14 cellular contexts compared by ENCODE assay signal in the genomic region with DNA sequence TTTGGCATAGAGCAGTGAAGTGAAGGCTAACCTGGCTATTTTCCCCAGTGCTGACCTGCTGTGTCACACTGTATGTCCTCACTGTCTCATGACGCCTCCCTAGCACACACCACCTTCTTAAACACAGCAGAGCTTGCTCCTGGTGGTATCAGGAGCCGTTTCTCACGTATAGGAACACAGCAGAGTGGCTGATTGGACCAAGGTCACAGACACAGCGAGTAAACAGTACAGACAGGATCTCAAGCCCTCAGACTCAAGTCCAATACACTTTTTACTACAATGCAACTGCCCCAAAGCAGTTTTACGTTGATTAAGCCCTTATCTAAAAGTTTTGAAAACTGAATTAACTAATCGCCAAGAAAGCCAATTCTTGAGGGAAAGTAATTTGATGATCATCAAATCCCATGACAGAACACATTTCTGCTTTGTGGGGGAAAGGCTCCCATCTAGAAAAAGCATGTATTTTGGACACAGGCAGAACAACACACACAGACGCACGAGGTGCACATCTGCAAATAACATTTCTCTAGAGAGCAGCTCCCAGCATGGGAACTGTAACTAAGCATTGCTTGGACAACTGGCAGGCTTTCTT. TPM values are rescaled to one million over a fixed set of nuclear protein-coding genes. Genes with fewer than 3 reads are reported as not detected.
A peak's percentile ranks its signal among the peaks of the same experiment; 100 is the strongest.
DNase-seq lines count a peak whose midpoint lies in the region; ATAC-seq, FAIRE-seq and TF ChIP-seq lines count a peak whose summit lies in the region.
"Had no signal": no experiment of that assay in that cellular context is flagged by ENCODE, and none has a peak within 500 bp of the region (broad histone marks: within the 10 kb centered on the region; RNA-seq: fewer than 3 reads in every experiment).

No MANE protein-coding gene starts in this region.

- no TSS peak for BruUV-seq in GM12878 (replicated peaks; lab: Mats Ljungman, UMichigan)

- H3K27me3 ChIP-seq in GM12878 (replicated peaks in 1 of 2; ENCODE audit: control insufficient read depth in 2 of 2, insufficient read depth in 2 of 2, low read length in 1 of 2) (no peaks in the 10 kb centered on the region), right cardiac atrium (ENCODE audit: control insufficient read depth, insufficient read depth) (no peaks in the 10 kb centered on the region), small intestine (ENCODE audit: control insufficient read depth in 2 of 2, insufficient read depth in 2 of 2, low read length in 2 of 2) (no peaks in the 10 kb centered on the region), upper lobe of right lung (no peaks in the 10 kb centered on the region)

- CTCF ChIA-PET in HEK293 (lab: Yijun Ruan, JAX) = interaction anchor here (0.6 to 1.3 kb wide), 3 partner anchors 9 to 840 kb away, joined by 3 to 4 read pairs (median 4); no protein-coding TSS in a partner anchor
- CTCF ChIA-PET in GM12878 (lab: Yijun Ruan, JAX) = interaction anchor here (1.0 to 1.9 kb wide), 4 partner anchors 10 to 32 kb away, joined by 3 to 5 read pairs (median 4); no protein-coding TSS in a partner anchor

- in situ Hi-C loops in GM12878 (cut with MboI) = no loop called here

- H2AFZ ChIP-seq in GM12878 (ENCODE audit: control insufficient read depth, low read depth, low read length) = no peak overlapping the region

- FAIRE-seq in GM12878 (lab: Jason Lieb, UNC) = no peak
- no peak for FAIRE-seq in small intestine (lab: Jason Lieb, UNC)

- WGBS in GM12878 (ENCODE audit: insufficient coverage, insufficient replicate concordance, low lambda C conversion rate, missing lambda C conversion rate) = 77% methylated on average over 8 of the region's 8 CpGs
- WGBS in right cardiac atrium = 24% methylated on average over 8 of the region's 8 CpGs
- 24 to 46% (median 32%) methylated on average over 8 of the region's 8 CpGs for WGBS in small intestine, 3 donors

- H3K4me2 ChIP-seq in GM12878 (ENCODE audit: control insufficient read depth, insufficient read depth) = peak overlapping the region; percentile 38

- DNase-seq in GM12878 (ENCODE audit: low read depth, low spot score) = no peak
- DNase-seq in right cardiac atrium = no peak
- DNase-seq in small intestine = peak; percentile 39
- DNase-seq in ureter (ENCODE audit: low spot score) = no peak
- DNase-seq in upper lobe of right lung = no peak
- no peak for DNase-seq in stimulated activated CD8-positive, alpha-beta memory T cell treated with anti-CD3 and anti-CD28 coated beads, Interleukin-4, amount 100 ng/mL, for 48 hours
- DNase-seq: activated CD4-positive, alpha-beta T cell treated with anti-CD3 and anti-CD28 coated beads, Interleukin-2, amount 10 ng/mL, durations not matched to agents 7 days and 5 days; CD4-positive, alpha-beta memory T cell; NCI-H2171 treated with DMSO at 0.1 percent for 48 hours; stimulated activated CD4-positive, alpha-beta T cell treated with anti-CD3 and anti-CD28 coated beads, Interleukin-4, amount 100 ng/mL, for 4 hours; stimulated activated naive CD8-positive, alpha-beta T cell treated with anti-CD3 and anti-CD28 coated beads, Interleukin-15, amount 100 ng/mL, for 72 hours; T-helper 1 cell had no signal

- H3K4me1 ChIP-seq in HEK293 (ENCODE audit: control insufficient read depth, insufficient read depth, low read length) (peaks cover 12% of the 10 kb centered on the region), GM12878 (ENCODE audit: control insufficient read depth, insufficient read depth, low read length) (peaks cover 47% of the 10 kb centered on the region), right cardiac atrium (ENCODE audit: control insufficient read depth, insufficient read depth, low read length) (peaks cover 27% of the 10 kb centered on the region), small intestine (ENCODE audit: control insufficient read depth in 2 of 2, insufficient read depth in 1 of 2, low read depth in 1 of 2, low read length in 1 of 2) (peaks cover 6 to 10% of the 10 kb centered on the region in 2 donors), upper lobe of right lung (peaks cover 32% of the 10 kb centered on the region)

- H3K9ac ChIP-seq in GM12878 (ENCODE audit: control insufficient read depth, insufficient read depth, low read length) = peak overlapping the region; percentile 31; the same call in 1 of the 2 replicates

- intact Hi-C loops in GM12878 (cut with micrococcal nuclease; ENCODE audit: unreplicated experiment) = no loop called here
- intact Hi-C loops in right cardiac atrium (cut with DNase I) = no loop called here
- intact Hi-C loops in upper lobe of right lung (cut with DNase I) = no loop called here

- no peak overlapping the region for H3K27ac ChIP-seq in HEK293 (ENCODE audit: extremely low read depth, low read depth, low read length)
- H3K27ac ChIP-seq in GM12878 (ENCODE audit: control insufficient read depth, insufficient read depth) = peak overlapping the region; percentile 28; the same call in 1 of the 2 replicates
- H3K27ac ChIP-seq in right cardiac atrium (ENCODE audit: low read length) = peak overlapping the region; percentile 95
- H3K27ac ChIP-seq in small intestine (ENCODE audit: low read depth in 1 of 2, low read length in 1 of 2) = peak overlapping the region in 1 of 2 donors; percentile 36
- no peak overlapping the region for H3K27ac ChIP-seq in upper lobe of right lung

- no peak for TF ChIP-seq EP300 in GM12878 (IDR thresholded peaks at IDR 0.05; ENCODE audit: borderline replicate concordance in 1 of 2, control insufficient read depth in 1 of 2, low read depth in 2 of 2, low read length in 2 of 2)

- POLR2A ChIA-PET in HEK293 (lab: Yijun Ruan, JAX) (interaction anchor here (1.1 to 1.4 kb wide), 3 partner anchors 12 to 15 kb away, joined by 3 to 7 read pairs (median 7); a partner anchor contains a TSS), GM12878 (lab: Charles Lee) (interaction anchor here (1.2 to 3.1 kb wide), 3 partner anchors 10 to 19 kb away, joined by 3 to 13 read pairs (median 9); no protein-coding TSS in a partner anchor)

- RAD21 ChIA-PET in GM12878 (lab: Charles Lee; ENCODE audit: unreplicated experiment) = interaction anchor here (0.7 to 2.0 kb wide), 4 partner anchors 10 to 35 kb away, joined by 3 to 5 read pairs (median 4); no protein-coding TSS in a partner anchor

- no peak for TF ChIP-seq POLR2A in GM12878 (IDR thresholded peaks at IDR 0.05; ENCODE audit: low read depth, low read length)

- peaks cover 97% of the 10 kb centered on the region for H3K79me2 ChIP-seq in GM12878 (ENCODE audit: control insufficient read depth, insufficient read depth, low read length)

- peaks cover 31% of the 10 kb centered on the region for H4K20me1 ChIP-seq in GM12878 (ENCODE audit: control insufficient read depth, insufficient read depth)

- H3K4me3 ChIP-seq in HEK293 (ENCODE audit: low read depth, low read length) (no peak overlapping the region), GM12878 (no peak overlapping the region), right cardiac atrium (ENCODE audit: low read length) (no peak overlapping the region), small intestine (ENCODE audit: low read depth in 1 of 2, low read length in 2 of 2) (no peak overlapping the region), upper lobe of right lung (no peak overlapping the region)

- ATAC-seq in GM12878 (peak; percentile 25; the same call in 2 of the 3 replicates), right cardiac atrium (peak; percentile 64 to 70), upper lobe of right lung (no peak), GM18870 (IDR thresholded peaks at IDR 0.05; ENCODE audit: unreplicated experiment) (no peak)
- ATAC-seq: stimulated activated naive CD8-positive, alpha-beta T cell treated with anti-CD3 and anti-CD28 coated beads, Interleukin-15, amount 100 ng/mL, for 72 hours had no signal

- H3K36me3 ChIP-seq in HEK293 (ENCODE audit: control insufficient read depth in 2 of 2, insufficient read depth in 1 of 2, low read length in 2 of 2) (no peaks in the 10 kb centered on the region), GM12878 (ENCODE audit: control insufficient read depth in 2 of 2, insufficient read depth in 2 of 2, low read length in 1 of 2) (peaks cover 16 to 31% of the 10 kb centered on the region in 2 experiments), small intestine (ENCODE audit: control insufficient read depth in 2 of 2, insufficient read depth in 2 of 2, low read length in 2 of 2) (no peaks in the 10 kb centered on the region), upper lobe of right lung (no peaks in the 10 kb centered on the region)

- SMC1A ChIA-PET in GM12878 (lab: Charles Lee; ENCODE audit: uncharacterized antibody, unreplicated experiment) = interaction anchor here (0.9 to 2.4 kb wide), 8 partner anchors 10 to 259 kb away, joined by 3 to 20 read pairs (median 5); a partner anchor contains a TSS

- TF ChIP-seq CTCF in HEK293 (tag by site-specific recombination; IDR thresholded peaks at IDR 0.05) (no peak), GM12878 (IDR thresholded peaks at IDR 0.05 in 2 of 3, conservative IDR thresholded peaks at IDR 0.05 in 1 of 3; ENCODE audit: control insufficient read depth in 2 of 3, extremely low read depth in 1 of 3, insufficient read depth in 1 of 3, low read depth in 3 of 3, low read length in 3 of 3) (no peak), upper lobe of right lung (IDR thresholded peaks at IDR 0.05) (no peak)

- H3K9me3 ChIP-seq in HEK293 (ENCODE audit: control insufficient read depth, insufficient read depth, low read depth, low read length) (no peaks in the 10 kb centered on the region), GM12878 (replicated peaks; ENCODE audit: control insufficient read depth, insufficient read depth, low read length) (no peaks in the 10 kb centered on the region), right cardiac atrium (ENCODE audit: control insufficient read depth, low read length) (no peaks in the 10 kb centered on the region), small intestine (ENCODE audit: control insufficient read depth, low read depth) (no peaks in the 10 kb centered on the region), upper lobe of right lung (no peaks in the 10 kb centered on the region)

- no peak for TF ChIP-seq RAD21 in GM12878 (IDR thresholded peaks at IDR 0.05; ENCODE audit: insufficient read depth, low read depth, low read length)

RNA-seq across cellular contexts. Expression of a gene that starts 15.2 kb away (rescaled TPM):
- 627 and 659 TPM in 2 replicates for total RNA-seq in GM12878 (2013; cell fraction: nucleolus; rRNA removed)
- total RNA-seq in GM12878 (2014; rRNA removed) = 47.7 and 55.1 TPM in 2 replicates
- 45.4 and 48.3 TPM in 2 replicates for total RNA-seq in GM12878 (2014; rRNA removed; fragmentation: Illumina TruSeq; extraction: Trizol)
- total RNA-seq in GM12878 (2021) = 181 and 199 TPM in 2 replicates
- 127 TPM for polyA plus RNA-seq in GM12878 (2011; ENCODE audit: low read depth)
- 71.1 and 75.0 TPM in 2 replicates for polyA plus RNA-seq in GM12878 (2011; rRNA removed)
- 82.6 and 128 TPM in 2 replicates for polyA plus RNA-seq in GM12878 (2011; cell fraction: cytosol; rRNA removed)
- 239 and 261 TPM in 2 replicates for polyA plus RNA-seq in GM12878 (2011; cell fraction: nucleus; rRNA removed)
- polyA plus RNA-seq in GM12878 (2012) = 118 and 141 TPM in 2 replicates
- polyA plus RNA-seq in GM12878 (2014; fragmentation: Illumina TruSeq; extraction: Trizol) = 150 and 173 TPM in 2 replicates
- polyA plus RNA-seq in GM12878 (2014; fragmentation: Nextera tagmentation; extraction: Ambion mirVana) = 10 to 100 TPM; 31.4 to 49.9 TPM
- 63.7 and 73.8 TPM in 2 replicates for polyA plus RNA-seq in GM12878 (2014; rRNA removed)
- polyA plus RNA-seq in GM12878 (2016; fragmentation: Nextera tagmentation; extraction: Ambion mirVana) = 100 to 1,000 TPM; 118 to 123 TPM
- 174 and 187 TPM in 2 replicates for polyA minus RNA-seq in GM12878 (2011; rRNA and poly(A)+ RNA removed)
- 84.1 and 85.0 TPM in 2 replicates for polyA minus RNA-seq in GM12878 (2011; cell fraction: cytosol; rRNA and poly(A)+ RNA removed)
- polyA minus RNA-seq in GM12878 (2011; cell fraction: nucleus; rRNA and poly(A)+ RNA removed) = 138 and 190 TPM in 2 replicates
- 10 to 100 TPM; 45.4 to 58.2 (median 52.6) TPM for total RNA-seq in right cardiac atrium
- 33.5 TPM for polyA plus RNA-seq in right cardiac atrium
- polyA plus RNA-seq in small intestine = 10 to 100 TPM; 37.9 to 76.7 (median 55.1) TPM
- total RNA-seq in ureter = 64.7 TPM
- 81.6 TPM for total RNA-seq in upper lobe of right lung

Comparison
In these comparisons a context has a peak if more than half of its experiments do, and no peak if none do; other contexts are left out.
1. H3K27ac ChIP-seq: peak in GM12878 (single experiment) and right cardiac atrium (single experiment); none in HEK293 (single experiment) and upper lobe of right lung (single experiment).
2. ATAC-seq: peak in GM12878 (single experiment) and right cardiac atrium (2 of 2); none in upper lobe of right lung (single experiment) and GM18870 (single experiment).